ENCODE assay signal across 30 cellular contexts in genomic region chr11:70928854-70929598, GRCh38.
DNase-seq lines count a peak whose midpoint lies in the region; ATAC-seq and TF ChIP-seq lines count a peak whose summit lies in the region.
"Had no signal": no experiment of that assay in that cellular context is flagged by ENCODE, and none has a peak within 500 bp of the region (broad histone marks: within the 10 kb centered on the region; RNA-seq: fewer than 3 reads in every experiment).

No MANE protein-coding gene starts in this region.

- H3K4me3 ChIP-seq in BLaER1 treated with 17β-estradiol and CSF1 and Interleukin-3, amounts not matched to agents 10 nM and 100 nM, result no peak overlapping the region
- H3K4me3 ChIP-seq in PC-3 (ENCODE audit: low read length) (no peak overlapping the region), coronary artery (no peak overlapping the region)
- H3K4me3 ChIP-seq: breast epithelium, ovary had no signal

- H3K27ac ChIP-seq in BLaER1 treated with 17β-estradiol and CSF1 and Interleukin-3, amounts not matched to agents 10 nM and 100 nM, result no peak overlapping the region
- no peak overlapping the region for H3K27ac ChIP-seq in H9 (ENCODE audit: insufficient read length, low read depth, low read length)
- no peak overlapping the region for H3K27ac ChIP-seq in PC-3 (ENCODE audit: low read length)
- H3K27ac ChIP-seq in coronary artery, result no peak overlapping the region
- H3K27ac ChIP-seq: breast epithelium, epithelial cell of prostate, ovary had no signal

- H2BK15ac ChIP-seq in H9 (ENCODE audit: low read depth, low read length), result no peak overlapping the region

- H2BK120ac ChIP-seq in H9 (ENCODE audit: low read depth, low read length, poor library complexity, severe bottlenecking), result no peak overlapping the region

- no peak overlapping the region for H4K8ac ChIP-seq in H9 (replicated peaks; ENCODE audit: insufficient read length, low read depth, low read length)

- no peak overlapping the region for H2BK20ac ChIP-seq in H9 (ENCODE audit: low read depth, low read length, poor library complexity, severe bottlenecking)

- peak overlapping the region in 1 of 3 experiments; percentile 29; a peak in 2 of 7 replicates for H3K27ac Mint-ChIP-seq in H9
- H3K27ac Mint-ChIP-seq: activated B cell treated with CpG ODN at 0.5 μM for 24 hours; activated naive CD8-positive, alpha-beta T cell treated with anti-CD3 and anti-CD28 coated beads for 36 hours; activated T-cell treated with anti-CD3 and anti-CD28 coated beads, Interleukin-2, amount 50 U/mL, for 24 hours; memory B cell; stimulated activated effector memory CD8-positive, alpha-beta T cell treated with anti-CD3 and anti-CD28 coated beads, Interleukin-12 subunit alpha, Interleukin-12 subunit beta, amount 100 ng/mL, for 72 hours; T-cell had no signal

- H4K5ac ChIP-seq in H9 (ENCODE audit: insufficient read length, low read depth, low read length), result no peak overlapping the region

- CTCF ChIA-PET in PC-3 (lab: Charles Lee), result no interaction called here

- H3K79me1 ChIP-seq in H9 (ENCODE audit: insufficient read depth, low read depth, low read length, poor library complexity, severe bottlenecking), result no peaks in the 10 kb centered on the region

- H3K36me3 ChIP-seq in BLaER1 treated with 17β-estradiol and CSF1 and Interleukin-3, amounts not matched to agents 10 nM and 100 nM, result no peaks in the 10 kb centered on the region
- no peaks in the 10 kb centered on the region for H3K36me3 ChIP-seq in PC-3 (ENCODE audit: low read depth, low read length)
- H3K36me3 ChIP-seq: breast epithelium, ovary had no signal

- H3K79me2 ChIP-seq in H9 (ENCODE audit: insufficient read depth, low read length), result no peaks in the 10 kb centered on the region
- H3K79me2 ChIP-seq in PC-3 (ENCODE audit: low read length), result no peaks in the 10 kb centered on the region

- no peaks in the 10 kb centered on the region for H3K27me3 Mint-ChIP-seq in H9 (ENCODE audit: low read depth)

- ATAC-seq in PC-3 (no peak; the same call in 1 of the 2 replicates), GM18873 (IDR thresholded peaks at IDR 0.05; ENCODE audit: low FRiP score, unreplicated experiment) (no peak)
- ATAC-seq: left lobe of liver; stimulated activated effector memory CD8-positive, alpha-beta T cell treated with anti-CD3 and anti-CD28 coated beads, Interleukin-12 subunit alpha, Interleukin-12 subunit beta, amount 100 ng/mL, for 72 hours; T-cell had no signal

- no peak overlapping the region for H2BK5ac ChIP-seq in H9 (ENCODE audit: insufficient read length, low read length)

- no peak overlapping the region for H2BK12ac ChIP-seq in H9 (ENCODE audit: insufficient read length, low read depth, low read length)

- no peak overlapping the region for H2AFZ ChIP-seq in H9 (ENCODE audit: low read length)
- no peak overlapping the region for H2AFZ ChIP-seq in PC-3 (ENCODE audit: low read length)

- H3T11ph ChIP-seq in H9 (ENCODE audit: low read length), result no peak overlapping the region

- H3K14ac ChIP-seq in H9 (ENCODE audit: insufficient read depth, low read length), result no peak overlapping the region

- no peak overlapping the region for H3K56ac ChIP-seq in H9 (ENCODE audit: insufficient read length, low read depth, low read length)

- peak overlapping the region in 8 of 11 experiments; percentile 2 to 74 (median 50); a peak in 13 of 22 replicates for H3K4me2 ChIP-seq in BLaER1 treated with 17β-estradiol and CSF1 and Interleukin-3, amounts not matched to agents 10 nM and 100 nM
- H3K4me2 ChIP-seq in H9 (ENCODE audit: insufficient read depth, insufficient read length, low read length) (no peak overlapping the region), PC-3 (ENCODE audit: low read length) (no peak overlapping the region)

- no peak overlapping the region for H3K4me3 Mint-ChIP-seq in H9
- H3K4me3 Mint-ChIP-seq: activated B cell treated with CpG ODN at 0.5 μM for 24 hours; activated naive CD8-positive, alpha-beta T cell treated with anti-CD3 and anti-CD28 coated beads for 36 hours; activated T-cell treated with anti-CD3 and anti-CD28 coated beads, Interleukin-2, amount 50 U/mL, for 24 hours; CD14-positive monocyte; memory B cell; stimulated activated effector memory CD8-positive, alpha-beta T cell treated with anti-CD3 and anti-CD28 coated beads, Interleukin-12 subunit alpha, Interleukin-12 subunit beta, amount 100 ng/mL, for 72 hours; T-cell had no signal

- no peaks in the 10 kb centered on the region for H3K23me2 ChIP-seq in H9 (ENCODE audit: insufficient read length, low read depth, low read length, poor library complexity, severe bottlenecking)

- H3K9me2 ChIP-seq in PC-3 (replicated peaks; ENCODE audit: low read length), result no peaks in the 10 kb centered on the region

- no peak overlapping the region for H3K23ac ChIP-seq in H9 (ENCODE audit: insufficient read length, low read depth, low read length)

- H3F3A ChIP-seq in PC-3 (ENCODE audit: low read length, unreplicated experiment), result no peaks in the 10 kb centered on the region

- H3K4me1 ChIP-seq in BLaER1 treated with 17β-estradiol and CSF1 and Interleukin-3, amounts not matched to agents 10 nM and 100 nM, result peaks cover 0 to 22% (median 17%) of the 10 kb centered on the region in 10 experiments; a peak in 15 of 20 replicates
- H3K4me1 ChIP-seq in H9 (ENCODE audit: insufficient read depth, low read length) (no peaks in the 10 kb centered on the region; the same call in 1 of the 2 replicates), PC-3 (ENCODE audit: insufficient read depth, low read length) (no peaks in the 10 kb centered on the region)
- H3K4me1 ChIP-seq: breast epithelium had no signal

- TF ChIP-seq CTCF in H9 (conservative IDR thresholded peaks at IDR 0.05) (peak; percentile 41), PC-3 (conservative IDR thresholded peaks at IDR 0.05; ENCODE audit: low read depth, low read length) (peak; percentile 35), coronary artery (IDR thresholded peaks at IDR 0.05) (no peak)

- H4K20me1 ChIP-seq in BLaER1 treated with 17β-estradiol and CSF1 and Interleukin-3, amounts not matched to agents 10 nM and 100 nM, result no peaks in the 10 kb centered on the region
- H4K20me1 ChIP-seq in H9 (ENCODE audit: control insufficient read depth, insufficient read depth, insufficient read length) (no peaks in the 10 kb centered on the region), PC-3 (ENCODE audit: low read length) (no peaks in the 10 kb centered on the region)

- POLR2A ChIA-PET in PC-3 (lab: Charles Lee; ENCODE audit: unreplicated experiment), result no interaction called here

- no peak overlapping the region for H4K91ac ChIP-seq in H9 (ENCODE audit: insufficient read length, low read depth, low read length)

- H3K4me1 Mint-ChIP-seq in H9, result peaks cover 26 to 28% of the 10 kb centered on the region in 2 experiments
- H3K4me1 Mint-ChIP-seq: activated B cell treated with CpG ODN at 0.5 μM for 24 hours; activated naive CD8-positive, alpha-beta T cell treated with anti-CD3 and anti-CD28 coated beads for 36 hours; CD14-positive monocyte; memory B cell; stimulated activated effector memory CD8-positive, alpha-beta T cell treated with anti-CD3 and anti-CD28 coated beads, Interleukin-12 subunit alpha, Interleukin-12 subunit beta, amount 100 ng/mL, for 72 hours; T-cell had no signal

- H3K9me3 ChIP-seq in BLaER1 treated with 17β-estradiol and CSF1 and Interleukin-3, amounts not matched to agents 10 nM and 100 nM (replicated peaks in 1 of 11), result peaks cover 3 to 44% (median 15%) of the 10 kb centered on the region in 11 experiments; a peak in 20 of 22 replicates
- H3K9me3 ChIP-seq in H9 (ENCODE audit: control insufficient read depth, low read depth, low read length) (no peaks in the 10 kb centered on the region), PC-3 (ENCODE audit: low read length) (no peaks in the 10 kb centered on the region)
- H3K9me3 ChIP-seq: breast epithelium, ovary had no signal

- intact Hi-C loops in PC-3 (cut with micrococcal nuclease), result no loop called here

- WGBS in H9 (ENCODE audit: extremely low coverage, insufficient read length, low lambda C conversion rate), result no CpG with 5 or more reads among the region's 10 CpGs

- peaks cover 0 to 26% (median 20%) of the 10 kb centered on the region in 3 experiments; a peak in 5 of 7 replicates for H3K36me3 Mint-ChIP-seq in H9 (ENCODE audit: insufficient read depth in 1 of 3, low read depth in 3 of 3)
- H3K36me3 Mint-ChIP-seq: activated naive CD8-positive, alpha-beta T cell treated with anti-CD3 and anti-CD28 coated beads for 36 hours; CD14-positive monocyte; memory B cell; stimulated activated effector memory CD8-positive, alpha-beta T cell treated with anti-CD3 and anti-CD28 coated beads, Interleukin-12 subunit alpha, Interleukin-12 subunit beta, amount 100 ng/mL, for 72 hours; T-cell had no signal

- no peak overlapping the region for H3K18ac ChIP-seq in H9 (ENCODE audit: insufficient read length, low read depth, low read length)

- peaks cover 9% of the 10 kb centered on the region in 2 experiments; a peak in 4 of 5 replicates for H3K9me3 Mint-ChIP-seq in H9

- H3K4ac ChIP-seq in H9 (ENCODE audit: low read depth, low read length), result no peak overlapping the region

- no TSS peak for BruUV-seq in PC-3 (replicated peaks; lab: Mats Ljungman, UMichigan)

- H2AK5ac ChIP-seq in H9 (ENCODE audit: insufficient read length, low read length), result no peak overlapping the region

- DNase-seq in H9 (no peak), PC-3 (no peak), iPS-NIHi11 (ENCODE audit: low spot score) (peak; percentile 36), HUDEP-2 (lab: John Stamatoyannopoulos, UW; ENCODE audit: unreplicated experiment in 76 of 76) (no peak), SHP77 (lab: John Stamatoyannopoulos, UW) (no peak), coronary artery (ENCODE audit: low spot score) (no peak)
- DNase-seq: activated B cell treated with CpG ODN at 0.5 μM for 24 hours; activated CD4-positive, alpha-beta T cell treated with anti-CD3 and anti-CD28 coated beads, Interleukin-2, amount 50 U/mL, for 1 hour; activated gamma-delta T cell; activated naive CD8-positive, alpha-beta T cell treated with anti-CD3 and anti-CD28 coated beads for 36 hours; activated T-cell treated with anti-CD3 and anti-CD28 coated beads, Interleukin-2, amount 50 U/mL, for 24 hours; anterior cingulate cortex; DND-41; HCEC 1CT; hippocampal formation; IMR-90; NCI-H1694; NCI-H510A treated with DMSO at 0.1 percent for 48 hours; ovary; stimulated activated CD4-positive, alpha-beta T cell treated with anti-CD3 and anti-CD28 coated beads, Interleukin-15, amount 100 ng/mL, for 24 hours; T-cell; trophoblast cell had no signal

- H3K27me3 ChIP-seq in BLaER1 treated with 17β-estradiol and CSF1 and Interleukin-3, amounts not matched to agents 10 nM and 100 nM, result no peaks in the 10 kb centered on the region
- H3K27me3 ChIP-seq in H9 (ENCODE audit: insufficient read depth, low read length), result no peaks in the 10 kb centered on the region
- no peaks in the 10 kb centered on the region for H3K27me3 ChIP-seq in PC-3 (ENCODE audit: low read length)
- H3K27me3 ChIP-seq: breast epithelium, ovary had no signal

- H3K9ac ChIP-seq in BLaER1 treated with 17β-estradiol and CSF1 and Interleukin-3, amounts not matched to agents 10 nM and 100 nM, result no peak overlapping the region
- H3K9ac ChIP-seq in H9 (ENCODE audit: extremely low read depth, insufficient read length, low read length), result no peak overlapping the region
- H3K9ac ChIP-seq in PC-3 (ENCODE audit: low read length), result no peak overlapping the region

Comparison
In these comparisons a context has a peak if more than half of its experiments do, and no peak if none do; other contexts are left out.
1. H3K4me2 ChIP-seq: peak in BLaER1 treated with 17β-estradiol and CSF1 and Interleukin-3, amounts not matched to agents 10 nM and 100 nM (8 of 11); none in H9 (single experiment) and PC-3 (single experiment).